In the genomic region with DNA sequence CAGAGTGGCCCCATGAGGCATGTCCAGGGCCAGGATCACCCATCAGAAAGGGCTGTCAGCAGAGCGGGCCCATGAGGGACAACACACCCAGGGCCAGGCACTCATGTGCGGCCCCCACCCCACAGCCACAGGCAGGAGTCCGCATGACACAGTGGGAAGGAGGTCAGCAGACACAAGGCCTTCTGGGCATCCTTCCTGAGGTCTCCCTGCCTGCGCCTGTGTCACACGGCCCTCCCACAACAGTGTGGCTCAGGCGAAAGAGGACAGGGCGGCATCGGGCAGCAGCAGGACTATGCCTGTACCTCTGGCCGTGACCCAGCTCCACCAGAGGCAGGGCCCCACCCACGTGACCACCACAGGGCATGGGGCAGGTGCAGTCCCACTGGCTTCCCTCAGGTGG, we compare ENCODE assay signal across 26 cellular contexts. TPM values are rescaled to one million over a fixed set of nuclear protein-coding genes. Genes with fewer than 3 reads are reported as not detected.
DNase-seq lines count a peak whose midpoint lies in the region; ATAC-seq, FAIRE-seq and TF ChIP-seq lines count a peak whose summit lies in the region.
"Had no signal": no experiment of that assay in that cellular context is flagged by ENCODE, and none has a peak within 500 bp of the region (broad histone marks: within the 10 kb centered on the region; RNA-seq: fewer than 3 reads in every experiment).

No MANE protein-coding gene starts in this region.

- H3K4me3 Mint-ChIP-seq in endodermal cell: no peak overlapping the region
- H3K4me3 Mint-ChIP-seq: CD14-positive monocyte; CD4-positive, alpha-beta T cell; CD8-positive, alpha-beta memory T cell; HFFc6 had no signal

- H3K27me3 Mint-ChIP-seq in endodermal cell (ENCODE audit: insufficient read depth): no peaks in the 10 kb centered on the region
- H3K27me3 Mint-ChIP-seq: CD4-positive, alpha-beta T cell; CD8-positive, alpha-beta memory T cell had no signal

- no peak overlapping the region for H2AFZ ChIP-seq in K562 (ENCODE audit: low read depth, low read length)

- H3K79me2 ChIP-seq in K562 (ENCODE audit: control insufficient read depth, insufficient read depth, low read length): no peaks in the 10 kb centered on the region

- CTCF ChIA-PET in Panc1 (lab: Charles Lee): no interaction called here
- CTCF ChIA-PET in K562 (lab: Yijun Ruan, JAX; ENCODE audit: low intra/inter-chr PET ratio): no interaction called here

- ATAC-seq in right cardiac atrium: peak; percentile 7 to 13
- ATAC-seq in Panc1: peak; percentile 16; the same call in 1 of the 2 replicates
- no peak for ATAC-seq in K562
- ATAC-seq in left lobe of liver: peak; percentile 17
- no peak for ATAC-seq in SK-N-SH treated with all-trans-retinoic acid at 6 μM for 48 hours
- ATAC-seq: GM12878 had no signal

- TF ChIP-seq RAD21 in K562 (CRISPR knock-in tag; conservative IDR thresholded peaks at IDR 0.05 in 1 of 2, IDR thresholded peaks at IDR 0.05 in 1 of 2): no peak

- H3K36me3 ChIP-seq in Panc1 (ENCODE audit: control insufficient read depth, insufficient read depth, low read length) (no peaks in the 10 kb centered on the region), K562 (ENCODE audit: control insufficient read depth, insufficient read depth, low read length) (peaks cover 81% of the 10 kb centered on the region; the same call in 2 of the 3 replicates), endodermal cell (ENCODE audit: control insufficient read depth, insufficient read depth, low read length) (peaks cover 24% of the 10 kb centered on the region)

- H3K27ac ChIP-seq in right cardiac atrium (ENCODE audit: low read length): no peak overlapping the region
- no peak overlapping the region for H3K27ac ChIP-seq in Panc1 (ENCODE audit: low read length)
- H3K27ac ChIP-seq in K562 (ENCODE audit: extremely low read depth, low read depth, low read length): no peak overlapping the region
- no peak overlapping the region for H3K27ac ChIP-seq in endodermal cell (ENCODE audit: low read depth, low read length)
- H3K27ac ChIP-seq: A549; BLaER1 treated with 17β-estradiol and CSF1 and Interleukin-3, amounts not matched to agents 10 nM and 100 nM had no signal

- H3K4me1 Mint-ChIP-seq in endodermal cell: no peaks in the 10 kb centered on the region
- H3K4me1 Mint-ChIP-seq: CD14-positive monocyte; CD8-positive, alpha-beta memory T cell had no signal

- no peaks in the 10 kb centered on the region for H3K9me3 Mint-ChIP-seq in endodermal cell
- H3K9me3 Mint-ChIP-seq: CD14-positive monocyte; CD4-positive, alpha-beta T cell; CD8-positive, alpha-beta memory T cell; HFFc6 had no signal

- H3K9me1 ChIP-seq in K562 (ENCODE audit: control insufficient read depth, insufficient read depth, low read length): no peaks in the 10 kb centered on the region

- intact Hi-C loops in right cardiac atrium (cut with DNase I): no loop called here
- intact Hi-C loops in cardiac septum (cut with DNase I): no loop called here
- intact Hi-C loops in Panc1 (cut with micrococcal nuclease; ENCODE audit: unreplicated experiment): no loop called here
- intact Hi-C loops in K562 (cut with micrococcal nuclease): no loop called here

- H3K4me1 ChIP-seq in right cardiac atrium (ENCODE audit: control insufficient read depth, insufficient read depth, low read length) (no peaks in the 10 kb centered on the region), Panc1 (ENCODE audit: control insufficient read depth, insufficient read depth, low read length) (no peaks in the 10 kb centered on the region; the same call in 1 of the 2 replicates), K562 (replicated peaks in 1 of 2; ENCODE audit: control insufficient read depth in 2 of 2, insufficient read depth in 2 of 2, low read length in 2 of 2) (peaks cover 0 to 35% of the 10 kb centered on the region in 2 experiments; a peak in 1 of 5 replicates), endodermal cell (ENCODE audit: control insufficient read depth, insufficient read depth, low read length) (no peaks in the 10 kb centered on the region)
- H3K4me1 ChIP-seq: A549, BE2C, HAP-1 had no signal

- no peak overlapping the region for H3K4me3 ChIP-seq in right cardiac atrium (ENCODE audit: low read length)
- H3K4me3 ChIP-seq in Panc1 (ENCODE audit: low read depth in 2 of 2, low read length in 2 of 2): no peak overlapping the region
- no peak overlapping the region for H3K4me3 ChIP-seq in K562
- no peak overlapping the region for H3K4me3 ChIP-seq in endodermal cell (ENCODE audit: low read length)
- H3K4me3 ChIP-seq: A549; BLaER1 treated with 17β-estradiol and CSF1 and Interleukin-3, amounts not matched to agents 10 nM and 100 nM; GM12878; HAP-1 had no signal

- no peak for FAIRE-seq in K562 (lab: Jason Lieb, UNC)
- FAIRE-seq: A549, D721Med, GM12878, H54 had no signal

- no peaks in the 10 kb centered on the region for H4K20me1 ChIP-seq in K562 (replicated peaks; ENCODE audit: control insufficient read depth, insufficient read depth, low read length)

- TF ChIP-seq POLR2A in K562 (conservative IDR thresholded peaks at IDR 0.05): no peak

- TF ChIP-seq EP300 in K562 (IDR thresholded peaks at IDR 0.05; ENCODE audit: low read length): no peak

- in situ Hi-C loops in Panc1 (cut with HindIII; ENCODE audit: low pct_unique_long_range_greater_than_20kb, low sequenced_read_pairs) (no loop called here), K562 (cut with MboI) (no loop called here)

- BruUV-seq in Panc1 (replicated peaks; lab: Mats Ljungman, UMichigan) (no TSS peak), K562 (replicated peaks; lab: Mats Ljungman, UMichigan) (no TSS peak)

- TF ChIP-seq CTCF in Panc1 (IDR thresholded peaks at IDR 0.05): no peak
- no peak for TF ChIP-seq CTCF in K562 (IDR thresholded peaks at IDR 0.05 in 2 of 3, conservative IDR thresholded peaks at IDR 0.05 in 1 of 3; ENCODE audit: insufficient read depth in 2 of 3, low read depth in 1 of 3, low read length in 3 of 3)
- no peak for TF ChIP-seq CTCF in endodermal cell (conservative IDR thresholded peaks at IDR 0.05)

- H3K9me3 ChIP-seq in right cardiac atrium (ENCODE audit: control insufficient read depth, low read length): no peaks in the 10 kb centered on the region
- no peaks in the 10 kb centered on the region for H3K9me3 ChIP-seq in Panc1 (ENCODE audit: control insufficient read depth, insufficient read depth, low read depth, low read length)
- H3K9me3 ChIP-seq in K562 (replicated peaks; ENCODE audit: control insufficient read depth, insufficient read depth, low read depth, low read length): no peaks in the 10 kb centered on the region
- H3K9me3 ChIP-seq in endodermal cell (ENCODE audit: control insufficient read depth, low read length): no peaks in the 10 kb centered on the region
- H3K9me3 ChIP-seq: A549; BE2C; BLaER1 treated with 17β-estradiol and CSF1 and Interleukin-3, amounts not matched to agents 10 nM and 100 nM; HAP-1 had no signal

- no peaks in the 10 kb centered on the region for H3K27me3 ChIP-seq in right cardiac atrium (ENCODE audit: control insufficient read depth, insufficient read depth)
- H3K27me3 ChIP-seq in Panc1 (ENCODE audit: control insufficient read depth, insufficient read depth, low read length): no peaks in the 10 kb centered on the region
- H3K27me3 ChIP-seq in K562 (ENCODE audit: control insufficient read depth in 2 of 2, insufficient read depth in 2 of 2, low read length in 2 of 2): no peaks in the 10 kb centered on the region
- no peaks in the 10 kb centered on the region for H3K27me3 ChIP-seq in endodermal cell (ENCODE audit: control insufficient read depth, insufficient read depth, low read length, poor library complexity, severe bottlenecking)
- H3K27me3 ChIP-seq: BE2C; BLaER1 treated with 17β-estradiol and CSF1 and Interleukin-3, amounts not matched to agents 10 nM and 100 nM had no signal

- 88% methylated on average over 10 of the region's 10 CpGs for WGBS in right cardiac atrium
- WGBS in K562 (ENCODE audit: insufficient coverage, low coverage, missing lambda C conversion rate): 94% methylated on average over 10 of the region's 10 CpGs
- WGBS in endodermal cell (ENCODE audit: insufficient coverage in 1 of 2, insufficient read length in 1 of 2), 2 experiments: 84 to 85% methylated on average over 8 to 10 of the region's 10 CpGs

- no peak overlapping the region for H3K27ac Mint-ChIP-seq in endodermal cell
- H3K27ac Mint-ChIP-seq: CD4-positive, alpha-beta T cell; CD8-positive, alpha-beta memory T cell; HFFc6 had no signal

- POLR2A ChIA-PET in Panc1 (lab: Charles Lee): no interaction called here
- POLR2A ChIA-PET in K562 (lab: Yijun Ruan, JAX): interaction anchor here (1.0 to 1.2 kb wide), 2 partner anchors 11 to 24 kb away, joined by 3 to 4 read pairs; no protein-coding TSS in a partner anchor

- H3K36me3 Mint-ChIP-seq in endodermal cell (ENCODE audit: low read depth): peaks cover 48% of the 10 kb centered on the region

- no peak overlapping the region for H3K4me2 ChIP-seq in K562 (ENCODE audit: insufficient read depth, low read length)
- H3K4me2 ChIP-seq: A549 had no signal

- H3K9ac ChIP-seq in K562 (ENCODE audit: insufficient read depth in 1 of 2, low read depth in 2 of 2, low read length in 2 of 2): 0 out of 4 replicates have a peak overlapping the region, but pooled peaks of 1 of the 2 experiments have one; percentile 26
- H3K9ac ChIP-seq in endodermal cell (ENCODE audit: extremely low read depth, low read length, poor library complexity, severe bottlenecking): no peak overlapping the region
- H3K9ac ChIP-seq: BLaER1 treated with 17β-estradiol and CSF1 and Interleukin-3, amounts not matched to agents 10 nM and 100 nM had no signal

- no peak for DNase-seq in right cardiac atrium
- no peak for DNase-seq in cardiac septum (ENCODE audit: low spot score)
- no peak for DNase-seq in Panc1 (ENCODE audit: low read depth, low spot score)
- DNase-seq in K562 (ENCODE audit: extremely low read depth in 1 of 4, low spot score in 3 of 4): no peak
- no peak for DNase-seq in left lobe of liver (ENCODE audit: low spot score)
- DNase-seq in mucosa of gallbladder (ENCODE audit: low spot score): no peak
- no peak for DNase-seq in endodermal cell
- DNase-seq: 8988T; ACHN; AML-193; BE2C; CD4-positive, alpha-beta T cell; CD8-positive, alpha-beta memory T cell; DMS 273 treated with DMSO at 0.1 percent for 48 hours; EL; GDM1; GOT3; HFFc6 had no signal

RNA-seq across cellular contexts. Expression of a gene that starts 27.1 kb away (rescaled TPM):
- total RNA-seq in right cardiac atrium (10 to 100 TPM; 60.1 to 70.5 (median 65.8) TPM), cardiac septum (63.7 TPM), Panc1 (2021; ENCODE audit: unreplicated experiment) (224 TPM), K562 (2014; rRNA removed) (39.8 and 54.6 TPM in 2 replicates), K562 (2014; rRNA removed; fragmentation: Illumina TruSeq; extraction: Trizol) (14.2 and 22.4 TPM in 2 replicates), K562 (2015; rRNA removed; fragmentation: Illumina TruSeq; extraction: Trizol) (35.6 and 35.8 TPM in 2 replicates), K562 (2021) (108 and 114 TPM in 2 replicates), left lobe of liver (146 TPM), mucosa of gallbladder (101 TPM), endodermal cell (10 to 100 TPM; 82.0 to 83.5 TPM)
- polyA plus RNA-seq in right cardiac atrium (48.9 TPM), K562 (2011; rRNA removed) (46.0 and 56.3 TPM in 2 replicates), K562 (2014; fragmentation: Illumina TruSeq; extraction: Trizol) (67.7 and 81.6 TPM in 2 replicates), K562 (2014; fragmentation: Nextera tagmentation; extraction: Ambion mirVana) (10 to 100 TPM; 15.1 to 29.6 TPM), K562 (2014; rRNA removed) (57.8 and 70.5 TPM in 2 replicates)
- 247 TPM for polyA plus RNA-seq in Panc1 (2012; ENCODE audit: insufficient read length)
- 131 and 294 TPM in 2 replicates for total RNA-seq in K562 (2011; cell fraction: chromatin; rRNA removed; ENCODE audit: low replicate concordance)
- 219 and 240 TPM in 2 replicates for total RNA-seq in K562 (2011; cell fraction: nucleolus; rRNA removed)
- total RNA-seq in K562 (2011; cell fraction: nucleoplasm; rRNA removed): 152 and 195 TPM in 2 replicates
- 80.3 and 118 TPM in 2 replicates for polyA plus RNA-seq in K562 (2011; cell fraction: cytosol; rRNA removed)
- polyA plus RNA-seq in K562 (2011; cell fraction: nucleus; rRNA removed): 57.2 and 75.5 TPM in 2 replicates
- polyA plus RNA-seq in K562 (2012): 82.8 and 102 TPM in 2 replicates
- 48.8 and 59.6 TPM in 2 replicates for polyA minus RNA-seq in K562 (2011; rRNA and poly(A)+ RNA removed)
- 54.2 and 58.6 TPM in 2 replicates for polyA minus RNA-seq in K562 (2011; cell fraction: cytosol; rRNA and poly(A)+ RNA removed)
- 29.0 and 29.1 TPM in 2 replicates for polyA minus RNA-seq in K562 (2011; cell fraction: nucleus; rRNA and poly(A)+ RNA removed)
- 63.9 TPM for polyA plus RNA-seq in endodermal cell (2013, experiment 1 of 2)
- polyA plus RNA-seq in endodermal cell (2013, experiment 2 of 2): 63.6 TPM

RNA-seq across cellular contexts. Expression of a gene that starts 40.9 kb away (rescaled TPM):
- total RNA-seq in right cardiac atrium: 10 to 100 TPM; 36.6 to 45.1 (median 40.4) TPM
- 41.3 TPM for polyA plus RNA-seq in right cardiac atrium
- 27.9 TPM for total RNA-seq in cardiac septum
- total RNA-seq in Panc1 (2021; ENCODE audit: unreplicated experiment): 187 TPM
- polyA plus RNA-seq in Panc1 (2012; ENCODE audit: insufficient read length): 257 TPM
- total RNA-seq in K562 (2011; cell fraction: chromatin; rRNA removed; ENCODE audit: low replicate concordance): 19.4 and 74.3 TPM in 2 replicates
- 78.6 and 92.9 TPM in 2 replicates for total RNA-seq in K562 (2011; cell fraction: nucleolus; rRNA removed)
- total RNA-seq in K562 (2011; cell fraction: nucleoplasm; rRNA removed): 32.7 and 41.1 TPM in 2 replicates
- 23.1 and 40.5 TPM in 2 replicates for total RNA-seq in K562 (2014; rRNA removed)
- 2.3 and 3.8 TPM in 2 replicates for total RNA-seq in K562 (2014; rRNA removed; fragmentation: Illumina TruSeq; extraction: Trizol)
- 15.7 and 16.7 TPM in 2 replicates for total RNA-seq in K562 (2015; rRNA removed; fragmentation: Illumina TruSeq; extraction: Trizol)
- total RNA-seq in K562 (2021): 27.6 and 28.3 TPM in 2 replicates
- 21.5 and 42.1 TPM in 2 replicates for polyA plus RNA-seq in K562 (2011; rRNA removed)
- polyA plus RNA-seq in K562 (2011; cell fraction: cytosol; rRNA removed): 46.2 and 103 TPM in 2 replicates
- polyA plus RNA-seq in K562 (2011; cell fraction: nucleus; rRNA removed): 108 and 187 TPM in 2 replicates
- polyA plus RNA-seq in K562 (2012): 26.1 and 35.7 TPM in 2 replicates
- polyA plus RNA-seq in K562 (2014; fragmentation: Illumina TruSeq; extraction: Trizol): 5.6 and 19.8 TPM in 2 replicates
- polyA plus RNA-seq in K562 (2014; fragmentation: Nextera tagmentation; extraction: Ambion mirVana): 1 to 10 TPM in 1 of 2 experiments, under 1 TPM in 1; 0.07 to 2.4 TPM
- 31.0 and 33.0 TPM in 2 replicates for polyA plus RNA-seq in K562 (2014; rRNA removed)
- 6.9 and 10.4 TPM in 2 replicates for polyA minus RNA-seq in K562 (2011; rRNA and poly(A)+ RNA removed)
- polyA minus RNA-seq in K562 (2011; cell fraction: cytosol; rRNA and poly(A)+ RNA removed): 27.9 and 34.5 TPM in 2 replicates
- polyA minus RNA-seq in K562 (2011; cell fraction: nucleus; rRNA and poly(A)+ RNA removed): 18.6 and 21.2 TPM in 2 replicates
- 17.1 TPM for total RNA-seq in left lobe of liver
- 34.6 TPM for total RNA-seq in mucosa of gallbladder
- total RNA-seq in endodermal cell: 10 to 100 TPM; 56.8 to 71.1 TPM
- polyA plus RNA-seq in endodermal cell (2013, experiment 1 of 2): 51.9 TPM
- 47.2 TPM for polyA plus RNA-seq in endodermal cell (2013, experiment 2 of 2)

RNA-seq across cellular contexts. Expression of a gene that starts 41.2 kb away (rescaled TPM):
- total RNA-seq in right cardiac atrium (100 to 1,000 TPM; 147 to 223 (median 191) TPM), cardiac septum (202 TPM), Panc1 (2021; ENCODE audit: unreplicated experiment) (673 TPM), K562 (2014; rRNA removed) (688 and 1,043 TPM in 2 replicates), K562 (2014; rRNA removed; fragmentation: Illumina TruSeq; extraction: Trizol) (21.4 and 38.3 TPM in 2 replicates), K562 (2015; rRNA removed; fragmentation: Illumina TruSeq; extraction: Trizol) (170 and 171 TPM in 2 replicates), K562 (2021) (217 and 237 TPM in 2 replicates), left lobe of liver (81.5 TPM), mucosa of gallbladder (108 TPM), endodermal cell (100 to 1,000 TPM; 139 to 148 TPM)
- polyA plus RNA-seq in right cardiac atrium (278 TPM), K562 (2011; rRNA removed) (40.7 and 91.6 TPM in 2 replicates), K562 (2014; fragmentation: Illumina TruSeq; extraction: Trizol) (48.1 and 191 TPM in 2 replicates), K562 (2014; fragmentation: Nextera tagmentation; extraction: Ambion mirVana) (100 to 1,000 TPM in 1 of 2 experiments, 10 to 100 TPM in 1; 97.7 to 108 TPM), K562 (2014; rRNA removed) (350 and 635 TPM in 2 replicates)
- polyA plus RNA-seq in Panc1 (2012; ENCODE audit: insufficient read length): 2,061 TPM
- total RNA-seq in K562 (2011; cell fraction: chromatin; rRNA removed; ENCODE audit: low replicate concordance): 11.3 and 43.7 TPM in 2 replicates
- total RNA-seq in K562 (2011; cell fraction: nucleolus; rRNA removed): 55.9 and 78.4 TPM in 2 replicates
- 39.7 and 45.6 TPM in 2 replicates for total RNA-seq in K562 (2011; cell fraction: nucleoplasm; rRNA removed)
- polyA plus RNA-seq in K562 (2011; cell fraction: cytosol; rRNA removed): 76.1 and 201 TPM in 2 replicates
- 112 and 200 TPM in 2 replicates for polyA plus RNA-seq in K562 (2011; cell fraction: nucleus; rRNA removed)
- polyA plus RNA-seq in K562 (2012): 226 and 569 TPM in 2 replicates
- polyA minus RNA-seq in K562 (2011; rRNA and poly(A)+ RNA removed): 35.2 and 74.3 TPM in 2 replicates
- 127 and 132 TPM in 2 replicates for polyA minus RNA-seq in K562 (2011; cell fraction: cytosol; rRNA and poly(A)+ RNA removed)
- 29.1 and 33.3 TPM in 2 replicates for polyA minus RNA-seq in K562 (2011; cell fraction: nucleus; rRNA and poly(A)+ RNA removed)
- 111 TPM for polyA plus RNA-seq in endodermal cell (2013, experiment 1 of 2)
- polyA plus RNA-seq in endodermal cell (2013, experiment 2 of 2): 114 TPM

RNA-seq across cellular contexts. Expression of a gene that starts 42.1 kb away (rescaled TPM):
- total RNA-seq in right cardiac atrium (10 to 100 TPM; 45.8 to 55.0 (median 51.9) TPM), cardiac septum (40.3 TPM), Panc1 (2021; ENCODE audit: unreplicated experiment) (123 TPM), K562 (2014; rRNA removed) (8.1 and 11.0 TPM in 2 replicates), K562 (2014; rRNA removed; fragmentation: Illumina TruSeq; extraction: Trizol) (11.9 and 16.2 TPM in 2 replicates), K562 (2015; rRNA removed; fragmentation: Illumina TruSeq; extraction: Trizol) (19.8 and 22.8 TPM in 2 replicates), K562 (2021) (26.2 and 33.3 TPM in 2 replicates), left lobe of liver (53.7 TPM), mucosa of gallbladder (91.8 TPM), endodermal cell (10 to 100 TPM; 79.4 to 97.7 TPM)
- polyA plus RNA-seq in right cardiac atrium (22.4 TPM), K562 (2011; rRNA removed) (27.7 and 30.6 TPM in 2 replicates), K562 (2014; fragmentation: Illumina TruSeq; extraction: Trizol) (29.5 and 41.7 TPM in 2 replicates), K562 (2014; fragmentation: Nextera tagmentation; extraction: Ambion mirVana) (1 to 10 TPM in 1 of 2 experiments, under 1 TPM in 1; 0.69 to 1.3 TPM), K562 (2014; rRNA removed) (15.2 and 16.7 TPM in 2 replicates)
- 238 TPM for polyA plus RNA-seq in Panc1 (2012; ENCODE audit: insufficient read length)
- 125 and 255 TPM in 2 replicates for total RNA-seq in K562 (2011; cell fraction: chromatin; rRNA removed; ENCODE audit: low replicate concordance)
- 84.6 and 90.9 TPM in 2 replicates for total RNA-seq in K562 (2011; cell fraction: nucleolus; rRNA removed)
- 84.5 and 112 TPM in 2 replicates for total RNA-seq in K562 (2011; cell fraction: nucleoplasm; rRNA removed)
- polyA plus RNA-seq in K562 (2011; cell fraction: cytosol; rRNA removed): 20.2 and 29.9 TPM in 2 replicates
- polyA plus RNA-seq in K562 (2011; cell fraction: nucleus; rRNA removed): 82.5 and 86.1 TPM in 2 replicates
- polyA plus RNA-seq in K562 (2012): 31.2 and 48.0 TPM in 2 replicates
- 21.8 and 29.8 TPM in 2 replicates for polyA minus RNA-seq in K562 (2011; rRNA and poly(A)+ RNA removed)
- polyA minus RNA-seq in K562 (2011; cell fraction: cytosol; rRNA and poly(A)+ RNA removed): 76.6 and 78.5 TPM in 2 replicates
- polyA minus RNA-seq in K562 (2011; cell fraction: nucleus; rRNA and poly(A)+ RNA removed): 26.1 and 39.5 TPM in 2 replicates
- polyA plus RNA-seq in endodermal cell (2013, experiment 1 of 2): 62.5 TPM
- polyA plus RNA-seq in endodermal cell (2013, experiment 2 of 2): 49.7 TPM

RNA-seq across cellular contexts. Expression of a gene that starts 50.8 kb away (rescaled TPM):
- total RNA-seq in right cardiac atrium (100 to 1,000 TPM; 406 to 517 (median 443) TPM), cardiac septum (625 TPM), Panc1 (2021; ENCODE audit: unreplicated experiment) (680 TPM), K562 (2014; rRNA removed) (141 and 185 TPM in 2 replicates), K562 (2014; rRNA removed; fragmentation: Illumina TruSeq; extraction: Trizol) (40.0 and 65.9 TPM in 2 replicates), K562 (2015; rRNA removed; fragmentation: Illumina TruSeq; extraction: Trizol) (121 and 140 TPM in 2 replicates), K562 (2021) (187 and 189 TPM in 2 replicates), left lobe of liver (120 TPM), mucosa of gallbladder (442 TPM), endodermal cell (100 to 1,000 TPM; 139 to 165 TPM)
- polyA plus RNA-seq in right cardiac atrium (671 TPM), K562 (2011; rRNA removed) (179 and 218 TPM in 2 replicates), K562 (2014; fragmentation: Illumina TruSeq; extraction: Trizol) (95.6 and 190 TPM in 2 replicates), K562 (2014; fragmentation: Nextera tagmentation; extraction: Ambion mirVana) (1 to 10 TPM; 2.3 to 6.5 TPM), K562 (2014; rRNA removed) (187 and 238 TPM in 2 replicates)
- 1,015 TPM for polyA plus RNA-seq in Panc1 (2012; ENCODE audit: insufficient read length)
- 104 and 449 TPM in 2 replicates for total RNA-seq in K562 (2011; cell fraction: chromatin; rRNA removed; ENCODE audit: low replicate concordance)
- 583 and 614 TPM in 2 replicates for total RNA-seq in K562 (2011; cell fraction: nucleolus; rRNA removed)
- 235 and 299 TPM in 2 replicates for total RNA-seq in K562 (2011; cell fraction: nucleoplasm; rRNA removed)
- polyA plus RNA-seq in K562 (2011; cell fraction: cytosol; rRNA removed): 332 and 568 TPM in 2 replicates
- 363 and 514 TPM in 2 replicates for polyA plus RNA-seq in K562 (2011; cell fraction: nucleus; rRNA removed)
- 181 and 228 TPM in 2 replicates for polyA plus RNA-seq in K562 (2012)
- polyA minus RNA-seq in K562 (2011; rRNA and poly(A)+ RNA removed): 64.7 and 146 TPM in 2 replicates
- 86.1 and 96.6 TPM in 2 replicates for polyA minus RNA-seq in K562 (2011; cell fraction: cytosol; rRNA and poly(A)+ RNA removed)
- polyA minus RNA-seq in K562 (2011; cell fraction: nucleus; rRNA and poly(A)+ RNA removed): 94.5 and 98.4 TPM in 2 replicates
- 153 TPM for polyA plus RNA-seq in endodermal cell (2013, experiment 1 of 2)
- 149 TPM for polyA plus RNA-seq in endodermal cell (2013, experiment 2 of 2)

Comparison
In these comparisons a context has a peak if more than half of its experiments do, and no peak if none do; other contexts are left out.
1. ATAC-seq: peak in right cardiac atrium (2 of 2), Panc1 (single experiment) and left lobe of liver (single experiment); none in K562 (single experiment) and SK-N-SH treated with all-trans-retinoic acid at 6 μM for 48 hours (single experiment).